In genomic region chr5:17330386-17330785, GRCh38 we compare ENCODE assay signal across 21 cellular contexts.
"Had no signal": no experiment of that assay in that cellular context is flagged by ENCODE, and none has a peak within 500 bp of the region (broad histone marks: within the 10 kb centered on the region; RNA-seq: fewer than 3 reads in every experiment).

No MANE protein-coding gene starts in this region.

- H3K27ac ChIP-seq: left lung, neutrophil, pancreas, right lobe of liver, thoracic aorta, tibial nerve had no signal

- H3K27me3 ChIP-seq: left lung, neutrophil, pancreas, right lobe of liver, tibial nerve had no signal

- ATAC-seq: effector memory CD8-positive, alpha-beta T cell; left lung; mucosa of descending colon; natural killer cell treated with Interleukin-12 subunit alpha and Interleukin-12 subunit beta and Interleukin-15 and Interleukin-18, amount 100 ng/mL, for 72 hours; pancreas; right lobe of liver; stimulated activated naive B cell treated with anti-CD40 and anti-IgM and Interleukin-4, amounts not matched to agents 10 μg/mL and 1 μg/mL and 100 μg/mL, for 72 hours had no signal

- H3K4me3 ChIP-seq: left lung, mucosa of descending colon, pancreas, right lobe of liver, thoracic aorta, tibial nerve had no signal

- H3K9me3 ChIP-seq: mucosa of descending colon, neutrophil, pancreas, right lobe of liver, thoracic aorta, tibial nerve had no signal

- DNase-seq: cortex of kidney; effector memory CD8-positive, alpha-beta T cell; hypothalamus; immature natural killer cell; kidney; left lung; mesenchymal stem cell; mucosa of descending colon; naive B cell; pancreas; right lobe of liver; small intestine; stimulated activated CD4-positive, alpha-beta T cell treated with anti-CD3 and anti-CD28 coated beads, Interleukin-15, amount 100 ng/mL, for 24 hours; stimulated activated CD4-positive, alpha-beta T cell treated with anti-CD3 and anti-CD28 coated beads, Interleukin-2, amount 100 ng/mL, for 48 hours; stimulated activated naive B cell treated with anti-CD40 and anti-IgM and Interleukin-4, amounts not matched to agents 10 μg/mL and 1 μg/mL and 100 μg/mL, for 72 hours had no signal

- FAIRE-seq: endometrium, frontal cortex, kidney, pancreas, small intestine had no signal

- H3K36me3 ChIP-seq: left lung, neutrophil, pancreas, right lobe of liver, thoracic aorta, tibial nerve had no signal

- H3K4me1 ChIP-seq: left lung, pancreas, right lobe of liver, tibial nerve had no signal
